ENCODE assay signal across 8 cellular contexts in genomic region chr5:72848474-72849428, GRCh38. TPM values are rescaled to one million over a fixed set of nuclear protein-coding genes. Genes with fewer than 3 reads are reported as not detected.
DNase-seq lines count a peak whose midpoint lies in the region; ATAC-seq and TF ChIP-seq lines count a peak whose summit lies in the region.

No MANE protein-coding gene starts in this region.

- H3K9me3 Mint-ChIP-seq in Caco-2 (ENCODE audit: unreplicated experiment) = no peaks in the 10 kb centered on the region

- H3K27ac Mint-ChIP-seq in Caco-2 (ENCODE audit: unreplicated experiment) (peak overlapping the region; percentile 94), T-helper 17 cell (peak overlapping the region; percentile 95)

- DNase-seq in Caco-2 (peak; percentile 52 to 77), T-helper 17 cell (peak; percentile 22 to 41 (median 35)), astrocyte of the spinal cord (ENCODE audit: low read depth, low spot score) (peak; percentile 23), NCI-H1694 (lab: John Stamatoyannopoulos, UW) (no peak)

- H3K4me1 ChIP-seq in Caco-2 = no peaks in the 10 kb centered on the region; the same call in 1 of the 2 replicates
- H3K4me1 ChIP-seq in skeletal muscle tissue (ENCODE audit: control insufficient read depth in 3 of 3, insufficient read depth in 3 of 3, low read length in 3 of 3) = peaks cover 17 to 38% (median 35%) of the 10 kb centered on the region in 3 donors

- TSS peak; percentile 42 for BruUV-seq in Caco-2 (replicated peaks; lab: Mats Ljungman, UMichigan)

- H3K9me3 ChIP-seq in Caco-2 = no peaks in the 10 kb centered on the region
- no peaks in the 10 kb centered on the region for H3K9me3 ChIP-seq in T-helper 17 cell (ENCODE audit: control insufficient read depth, low read length, poor library complexity, severe bottlenecking)
- H3K9me3 ChIP-seq in iPS-18c (ENCODE audit: control insufficient read depth, insufficient read depth, low read length) = peaks cover 3% of the 10 kb centered on the region
- H3K9me3 ChIP-seq in skeletal muscle tissue (ENCODE audit: control insufficient read depth in 3 of 3, low read length in 3 of 3) = no peaks in the 10 kb centered on the region

- H3K4me3 ChIP-seq in Caco-2 (ENCODE audit: low read depth, low read length) (peak overlapping the region; percentile 62), astrocyte of the spinal cord (ENCODE audit: low read depth, low read length) (peak overlapping the region; percentile 80), iPS-18c (ENCODE audit: insufficient read depth, low read depth, low read length) (peak overlapping the region; percentile 99), skeletal muscle tissue (ENCODE audit: low read length in 3 of 3) (peak overlapping the region; percentile 87 to 94 (median 89))

- TF ChIP-seq CTCF in Caco-2 (IDR thresholded peaks at IDR 0.05; ENCODE audit: insufficient read depth in 1 of 2, low read depth in 1 of 2, low read length in 1 of 2, severe bottlenecking in 1 of 2, unreplicated experiment in 1 of 2) = no peak
- TF ChIP-seq CTCF in astrocyte of the spinal cord (IDR thresholded peaks at IDR 0.05; ENCODE audit: low read depth, low read length) = no peak

- POLR2A ChIA-PET in Caco-2 (lab: Charles Lee) = interaction anchor here (0.9 kb wide), 1 partner anchor 12 kb away, joined by 3 read pairs; no protein-coding TSS in a partner anchor

- H3K27me3 ChIP-seq in Caco-2 (replicated peaks; ENCODE audit: control insufficient read depth, insufficient read depth, low read length) (no peaks in the 10 kb centered on the region), skeletal muscle tissue (ENCODE audit: control insufficient read depth in 3 of 3, insufficient read depth in 3 of 3, low read length in 3 of 3) (no peaks in the 10 kb centered on the region)

- intact Hi-C loops in Caco-2 (cut with micrococcal nuclease; ENCODE audit: unreplicated experiment) = loop anchor here (1.0 to 10.0 kb wide), 3 partner anchors 29 to 482 kb away; no protein-coding TSS in a partner anchor

- H3K4me1 Mint-ChIP-seq in Caco-2 (ENCODE audit: low read depth, unreplicated experiment) (peaks cover 15% of the 10 kb centered on the region), T-helper 17 cell (peaks cover 31% of the 10 kb centered on the region)

- peak; percentile 43 for ATAC-seq in GM19372 (IDR thresholded peaks at IDR 0.05; ENCODE audit: low read depth, unreplicated experiment)
- ATAC-seq in HG03521 (IDR thresholded peaks at IDR 0.05; ENCODE audit: unreplicated experiment) = peak; percentile 42
- peak; percentile 52 for ATAC-seq in T-helper 17 cell

- H3K4me3 Mint-ChIP-seq in Caco-2 (ENCODE audit: unreplicated experiment) (peak overlapping the region; percentile 98), T-helper 17 cell (peak overlapping the region; percentile 97)

- H3K9ac ChIP-seq in skeletal muscle tissue (ENCODE audit: low read depth in 1 of 3, low read length in 3 of 3) = peak overlapping the region; percentile 83 to 93 (median 90)

- H3K27me3 Mint-ChIP-seq in Caco-2 (ENCODE audit: insufficient read depth, unreplicated experiment) = no peaks in the 10 kb centered on the region
- H3K27me3 Mint-ChIP-seq in T-helper 17 cell = no peaks in the 10 kb centered on the region

- CTCF ChIA-PET in Caco-2 (lab: Charles Lee) = interaction anchor here (1.0 kb wide), 1 partner anchor 238 kb away, joined by 4 read pairs; no protein-coding TSS in a partner anchor

- H3K27ac ChIP-seq in skeletal muscle tissue (ENCODE audit: low read depth, low read length) = peak overlapping the region; percentile 94

- H3K36me3 Mint-ChIP-seq in Caco-2 (ENCODE audit: insufficient read depth, unreplicated experiment) (peaks cover 46% of the 10 kb centered on the region), T-helper 17 cell (ENCODE audit: low read depth) (peaks cover 2% of the 10 kb centered on the region)

- in situ Hi-C loops in astrocyte of the spinal cord (cut with HindIII; ENCODE audit: low sequenced_read_pairs) = no loop called here

- H3K36me3 ChIP-seq in Caco-2 (ENCODE audit: control insufficient read depth, insufficient read depth, low read length) (peaks cover 2% of the 10 kb centered on the region; the same call in 1 of the 2 replicates), skeletal muscle tissue (ENCODE audit: control insufficient read depth in 3 of 3, insufficient read depth in 3 of 3, low read length in 3 of 3) (peaks cover 0 to 7% (median 4%) of the 10 kb centered on the region in 3 donors)

RNA-seq across cellular contexts. Expression of gene TNPO1, which starts 32.3 kb away (rescaled TPM):
- 148 TPM in 2 replicates for total RNA-seq in Caco-2 (2022)
- total RNA-seq in T-helper 17 cell = 10 to 100 TPM; 66.3 to 73.2 TPM
- total RNA-seq in skeletal muscle tissue = 111 TPM
